Comparison of ENCODE assay signal across 18 cellular contexts in genomic region chr4:35970366-35970960, GRCh38.
DNase-seq lines count a peak whose midpoint lies in the region; ATAC-seq lines count a peak whose summit lies in the region.
"Had no signal": no experiment of that assay in that cellular context is flagged by ENCODE, and none has a peak within 500 bp of the region (broad histone marks: within the 10 kb centered on the region; RNA-seq: fewer than 3 reads in every experiment).

No MANE protein-coding gene starts in this region.

- in situ Hi-C loops in HAP-1 (cut with MboI; ENCODE audit: low sequenced_read_pairs) = no loop called here

- no peaks in the 10 kb centered on the region for H3K27me3 ChIP-seq in HAP-1 (ENCODE audit: low read depth)
- H3K27me3 ChIP-seq: cardiac muscle cell had no signal

- no peaks in the 10 kb centered on the region for H3K4me1 ChIP-seq in HAP-1

- H3K4me3 ChIP-seq in HAP-1 = no peak overlapping the region
- H3K4me3 ChIP-seq: cardiac muscle cell had no signal

- H3K36me3 ChIP-seq in HAP-1 (replicated peaks) = no peaks in the 10 kb centered on the region
- H3K36me3 ChIP-seq: cardiac muscle cell, WERI-Rb-1 had no signal

- ATAC-seq in GM21737 (IDR thresholded peaks at IDR 0.05; ENCODE audit: unreplicated experiment) = peak; percentile 50
- ATAC-seq in HG03159 (IDR thresholded peaks at IDR 0.05; ENCODE audit: unreplicated experiment) = peak; percentile 46
- ATAC-seq: HepG2, Right ventricle myocardium inferior had no signal

- peak in 2 of 3 donors; percentile 2 to 8 for DNase-seq in stimulated activated CD4-positive, alpha-beta T cell treated with anti-CD3 and anti-CD28 coated beads, TNF-alpha, amount 100 ng/mL, for 48 hours (ENCODE audit: low read depth in 3 of 3)
- DNase-seq in stimulated activated CD4-positive, alpha-beta T cell treated with anti-CD3 and anti-CD28 coated beads, Interleukin-4, amount 100 ng/mL, for 1 hour = no peak
- no peak for DNase-seq in H4 (ENCODE audit: low spot score)
- DNase-seq in RPMI8226 = no peak
- DNase-seq in HAP-1 (ENCODE audit: low spot score in 2 of 2) = no peak
- no peak for DNase-seq in NCI-H82 (lab: John Stamatoyannopoulos, UW)
- DNase-seq: activated gamma-delta T cell treated with Interleukin-2 at 50 U/mL for 16 hours, DMS79 treated with DMSO at 0.1 percent for 48 hours, HFFc6, NCI-H1092 treated with DMSO at 0.1 percent for 48 hours, NCI-H526, occipital lobe, WERI-Rb-1 had no signal

- no peaks in the 10 kb centered on the region for H3K9me3 ChIP-seq in HAP-1

Comparison
In these comparisons a context has a peak if more than half of its experiments do, and no peak if none do; other contexts are left out.
1. DNase-seq: peak in stimulated activated CD4-positive, alpha-beta T cell treated with anti-CD3 and anti-CD28 coated beads, TNF-alpha, amount 100 ng/mL, for 48 hours (2 of 3); none in stimulated activated CD4-positive, alpha-beta T cell treated with anti-CD3 and anti-CD28 coated beads, Interleukin-4, amount 100 ng/mL, for 1 hour (single experiment), H4 (single experiment), RPMI8226 (single experiment), HAP-1 (0 of 2) and NCI-H82 (single experiment).